ENCODE assay signal across 22 cellular contexts in the genomic region with DNA sequence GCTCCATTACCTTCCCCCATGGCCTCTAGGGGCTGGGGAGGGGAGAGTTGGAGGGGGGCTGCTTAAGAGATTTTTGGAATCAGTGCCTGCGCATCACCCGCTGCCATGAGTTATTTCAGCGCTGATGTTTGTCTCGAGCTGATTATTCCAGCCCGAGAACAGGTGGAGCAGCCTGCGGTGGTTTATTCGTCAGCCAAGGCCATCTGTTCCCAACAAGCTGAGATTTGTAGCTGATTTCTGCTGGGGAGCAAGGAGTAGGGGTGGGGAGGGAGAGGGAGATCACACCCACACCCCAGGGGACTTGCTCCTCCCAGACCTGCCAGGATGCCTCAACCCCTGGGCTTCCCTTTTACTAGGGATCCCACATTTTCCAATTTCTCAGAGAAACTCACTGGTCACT. TPM values are rescaled to one million over a fixed set of nuclear protein-coding genes. Genes with fewer than 3 reads are reported as not detected.
DNase-seq lines count a peak whose midpoint lies in the region; TF ChIP-seq lines count a peak whose summit lies in the region.
"Had no signal": no experiment of that assay in that cellular context is flagged by ENCODE, and none has a peak within 500 bp of the region (broad histone marks: within the 10 kb centered on the region; RNA-seq: fewer than 3 reads in every experiment).

No MANE protein-coding gene starts in this region.

- no peak for TF ChIP-seq POLR2A in Peyer's patch (IDR thresholded peaks at IDR 0.05)

- H3K79me2 ChIP-seq in Karpas-422 (ENCODE audit: low read length): no peaks in the 10 kb centered on the region

- H3K36me3 ChIP-seq in Peyer's patch: no peaks in the 10 kb centered on the region
- no peaks in the 10 kb centered on the region for H3K36me3 ChIP-seq in Karpas-422 (ENCODE audit: insufficient read depth, low read length)
- H3K36me3 ChIP-seq: BLaER1 treated with 17β-estradiol and CSF1 and Interleukin-3, amounts not matched to agents 10 nM and 100 nM; heart left ventricle had no signal

- no peak overlapping the region for H2AFZ ChIP-seq in Karpas-422 (ENCODE audit: low read length)

- H3K27ac ChIP-seq in Peyer's patch (no peak overlapping the region), Karpas-422 (ENCODE audit: low read length) (no peak overlapping the region)
- H3K27ac ChIP-seq: BLaER1 treated with 17β-estradiol and CSF1 and Interleukin-3, amounts not matched to agents 10 nM and 100 nM; coronary artery; heart left ventricle; RWPE1 had no signal

- H3K27me3 ChIP-seq in Peyer's patch: no peaks in the 10 kb centered on the region
- no peaks in the 10 kb centered on the region for H3K27me3 ChIP-seq in Karpas-422 (ENCODE audit: low read length)
- H3K27me3 ChIP-seq: BLaER1 treated with 17β-estradiol and CSF1 and Interleukin-3, amounts not matched to agents 10 nM and 100 nM; heart left ventricle had no signal

- no peak overlapping the region for H3K9ac ChIP-seq in Karpas-422 (ENCODE audit: low read length)
- H3K9ac ChIP-seq: BLaER1 treated with 17β-estradiol and CSF1 and Interleukin-3, amounts not matched to agents 10 nM and 100 nM had no signal

- H3K4me2 ChIP-seq in Karpas-422 (ENCODE audit: low read depth, low read length, poor library complexity, severe bottlenecking): no peak overlapping the region

- TF ChIP-seq CTCF in Peyer's patch (IDR thresholded peaks at IDR 0.05): no peak

- H3K9me3 ChIP-seq in Peyer's patch: no peaks in the 10 kb centered on the region
- H3K9me3 ChIP-seq in Karpas-422 (ENCODE audit: low read length): no peaks in the 10 kb centered on the region
- H3K9me3 ChIP-seq: BLaER1 treated with 17β-estradiol and CSF1 and Interleukin-3, amounts not matched to agents 10 nM and 100 nM; heart left ventricle had no signal

- H3K9me2 ChIP-seq in Karpas-422 (replicated peaks; ENCODE audit: insufficient read depth, low read length): no peaks in the 10 kb centered on the region

- DNase-seq in LHCN-M2 (ENCODE audit: low read depth) (peak; percentile 55), NCI-H82 (lab: John Stamatoyannopoulos, UW) (peak; percentile 99), cerebellum (ENCODE audit: low spot score) (peak; percentile 85), superior temporal gyrus (ENCODE audit: extremely low spot score) (peak; percentile 18), dermis blood vessel endothelial cell (no peak), Peyer's patch (no peak), Karpas-422 (no peak)
- DNase-seq: activated gamma-delta T cell treated with Interleukin-2 at 50 U/mL for 16 hours; activated naive CD8-positive, alpha-beta T cell treated with anti-CD3 and anti-CD28 coated beads, Interleukin-2, amount 10 ng/mL, durations not matched to agents 7 days and 5 days; activated T-cell treated with anti-CD3 and anti-CD28 coated beads, Interleukin-2, amount 50 U/mL, for 24 hours; aorta; erythroblast; heart left ventricle; MV-4-11; naive thymus-derived CD4-positive, alpha-beta T cell; NCI-H1930; NCI-H774; trophoblast cell had no signal

- H4K20me1 ChIP-seq in Karpas-422 (ENCODE audit: insufficient read depth, low read depth, low read length): no peaks in the 10 kb centered on the region

- no peak overlapping the region for H3K4me3 ChIP-seq in Peyer's patch
- no peak overlapping the region for H3K4me3 ChIP-seq in Karpas-422 (ENCODE audit: low read length)
- H3K4me3 ChIP-seq: BLaER1 treated with 17β-estradiol and CSF1 and Interleukin-3, amounts not matched to agents 10 nM and 100 nM; coronary artery; heart left ventricle had no signal

- H3K4me1 ChIP-seq in Peyer's patch (no peaks in the 10 kb centered on the region), Karpas-422 (ENCODE audit: low read length) (no peaks in the 10 kb centered on the region)

RNA-seq across cellular contexts. Expression of a gene that starts 23.1 kb away (rescaled TPM):
- total RNA-seq in LHCN-M2 (2014; rRNA removed) (0.38 and 1.7 TPM in 2 replicates), cerebellum (6.4 TPM), dermis blood vessel endothelial cell (0.93 and 3.1 TPM in 2 replicates), Peyer's patch (1 to 10 TPM in 3 of 4 donors, not detected in 1; 3.2 to 5.2 (median 4.8) TPM)
- 0.27 TPM for polyA plus RNA-seq in LHCN-M2 (2012)
- total RNA-seq in Karpas-422 (2014; rRNA removed; shearing (Covaris generic); ENCODE audit: low replicate concordance): 3.6 and 7.2 TPM in 2 replicates
- polyA plus RNA-seq: keratinocyte had no signal

Comparison
In these comparisons a context has a peak if more than half of its experiments do, and no peak if none do; other contexts are left out.
1. DNase-seq: peak in LHCN-M2 (single experiment), NCI-H82 (single experiment), cerebellum (single experiment) and superior temporal gyrus (single experiment); none in dermis blood vessel endothelial cell (single experiment), Peyer's patch (0 of 3) and Karpas-422 (single experiment).